ENCODE assay signal across 1 cellular context in genomic region chr16:89448656-89449055, GRCh38.
TF ChIP-seq lines count a peak whose summit lies in the region.

No MANE protein-coding gene starts in this region.

TF ChIP-seq in HEK293T, 16 proteins besides CTCF, POLR2A, EP300 and RAD21:
- TF ChIP-seq FOXK2 (IDR thresholded peaks at IDR 0.05) (no peak), FOXA1 (IDR thresholded peaks at IDR 0.05) (no peak), CTBP1 (IDR thresholded peaks at IDR 0.05; ENCODE audit: borderline replicate concordance) (no peak), BHLHE40 (IDR thresholded peaks at IDR 0.05; ENCODE audit: borderline replicate concordance) (no peak), LEF1 (IDR thresholded peaks at IDR 0.05; ENCODE audit: borderline replicate concordance) (no peak), SUZ12 (IDR thresholded peaks at IDR 0.05) (no peak), ZNF384 (IDR thresholded peaks at IDR 0.05) (no peak), HDGF (IDR thresholded peaks at IDR 0.05; ENCODE audit: borderline replicate concordance) (no peak), L3MBTL2 (conservative IDR thresholded peaks at IDR 0.05) (no peak), ELF4 (IDR thresholded peaks at IDR 0.05) (no peak), PKNOX1 (IDR thresholded peaks at IDR 0.05) (no peak), SP1 (IDR thresholded peaks at IDR 0.05) (no peak), FOXM1 (IDR thresholded peaks at IDR 0.05; ENCODE audit: borderline replicate concordance) (no peak)
TF ChIP-seq in HEK293T: peak in this region for 0.
